1 cellular context compared by ENCODE assay signal in the genomic region with DNA sequence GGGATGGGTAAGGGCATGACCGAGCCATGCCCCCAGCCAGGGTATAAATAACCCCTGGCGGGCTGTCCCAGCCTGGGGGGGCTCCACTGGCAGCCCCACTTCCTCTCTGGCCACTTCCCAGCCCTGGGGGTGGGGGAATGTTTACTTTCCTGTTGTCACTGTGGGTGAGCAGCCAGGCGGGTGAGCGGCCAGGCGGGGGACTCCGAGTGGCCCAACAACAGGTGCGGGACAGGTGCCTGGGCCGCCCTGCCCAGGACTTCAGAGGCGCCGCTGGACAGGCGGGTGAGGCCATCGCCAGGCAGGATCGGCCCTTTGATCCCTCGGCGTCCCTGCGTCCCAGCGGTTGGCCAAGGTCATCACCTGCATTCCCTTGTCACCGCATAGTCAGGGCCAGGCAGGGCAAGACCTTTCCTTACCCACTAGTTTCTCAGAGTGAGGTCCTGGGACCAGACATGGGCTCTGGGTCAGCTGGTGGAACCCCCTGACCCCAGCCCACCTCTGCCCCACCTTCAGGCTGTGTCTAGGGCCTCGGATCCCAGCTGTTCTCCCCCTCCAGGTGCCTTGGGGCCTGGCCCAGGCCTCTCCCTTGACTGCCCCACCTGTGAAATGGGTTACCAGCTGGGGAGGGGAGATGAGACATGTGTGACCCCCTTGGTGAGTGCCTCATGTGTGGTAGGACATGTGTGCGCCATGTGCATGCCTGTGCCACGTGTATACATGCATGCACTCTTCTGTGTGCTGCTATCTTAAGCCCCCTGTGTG.
A peak's percentile ranks its signal among the peaks of the same experiment; 100 is the strongest.
TF ChIP-seq lines count a peak whose summit lies in the region.

No MANE protein-coding gene starts in this region.

TF ChIP-seq in HepG2, 621 proteins besides CTCF, POLR2A, EP300 and RAD21 (continued from another document and continues in another):
- TF ChIP-seq, protein P1, sequence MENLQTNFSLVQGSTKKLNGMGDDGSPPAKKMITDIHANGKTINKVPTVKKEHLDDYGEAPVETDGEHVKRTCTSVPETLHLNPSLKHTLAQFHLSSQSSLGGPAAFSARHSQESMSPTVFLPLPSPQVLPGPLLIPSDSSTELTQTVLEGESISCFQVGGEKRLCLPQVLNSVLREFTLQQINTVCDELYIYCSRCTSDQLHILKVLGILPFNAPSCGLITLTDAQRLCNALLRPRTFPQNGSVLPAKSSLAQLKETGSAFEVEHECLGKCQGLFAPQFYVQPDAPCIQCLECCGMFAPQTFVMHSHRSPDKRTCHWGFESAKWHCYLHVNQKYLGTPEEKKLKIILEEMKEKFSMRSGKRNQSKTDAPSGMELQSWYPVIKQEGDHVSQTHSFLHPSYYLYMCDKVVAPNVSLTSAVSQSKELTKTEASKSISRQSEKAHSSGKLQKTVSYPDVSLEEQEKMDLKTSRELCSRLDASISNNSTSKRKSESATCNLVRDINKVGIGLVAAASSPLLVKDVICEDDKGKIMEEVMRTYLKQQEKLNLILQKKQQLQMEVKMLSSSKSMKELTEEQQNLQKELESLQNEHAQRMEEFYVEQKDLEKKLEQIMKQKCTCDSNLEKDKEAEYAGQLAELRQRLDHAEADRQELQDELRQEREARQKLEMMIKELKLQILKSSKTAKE (CRISPR knock-in tag; IDR thresholded peaks at IDR 0.05; ENCODE audit: borderline replicate concordance) = peak; percentile 99
- peak; percentile 94 for TF ChIP-seq ZNF605 (CRISPR knock-in tag; IDR thresholded peaks at IDR 0.05)
- TF ChIP-seq, protein P2, sequence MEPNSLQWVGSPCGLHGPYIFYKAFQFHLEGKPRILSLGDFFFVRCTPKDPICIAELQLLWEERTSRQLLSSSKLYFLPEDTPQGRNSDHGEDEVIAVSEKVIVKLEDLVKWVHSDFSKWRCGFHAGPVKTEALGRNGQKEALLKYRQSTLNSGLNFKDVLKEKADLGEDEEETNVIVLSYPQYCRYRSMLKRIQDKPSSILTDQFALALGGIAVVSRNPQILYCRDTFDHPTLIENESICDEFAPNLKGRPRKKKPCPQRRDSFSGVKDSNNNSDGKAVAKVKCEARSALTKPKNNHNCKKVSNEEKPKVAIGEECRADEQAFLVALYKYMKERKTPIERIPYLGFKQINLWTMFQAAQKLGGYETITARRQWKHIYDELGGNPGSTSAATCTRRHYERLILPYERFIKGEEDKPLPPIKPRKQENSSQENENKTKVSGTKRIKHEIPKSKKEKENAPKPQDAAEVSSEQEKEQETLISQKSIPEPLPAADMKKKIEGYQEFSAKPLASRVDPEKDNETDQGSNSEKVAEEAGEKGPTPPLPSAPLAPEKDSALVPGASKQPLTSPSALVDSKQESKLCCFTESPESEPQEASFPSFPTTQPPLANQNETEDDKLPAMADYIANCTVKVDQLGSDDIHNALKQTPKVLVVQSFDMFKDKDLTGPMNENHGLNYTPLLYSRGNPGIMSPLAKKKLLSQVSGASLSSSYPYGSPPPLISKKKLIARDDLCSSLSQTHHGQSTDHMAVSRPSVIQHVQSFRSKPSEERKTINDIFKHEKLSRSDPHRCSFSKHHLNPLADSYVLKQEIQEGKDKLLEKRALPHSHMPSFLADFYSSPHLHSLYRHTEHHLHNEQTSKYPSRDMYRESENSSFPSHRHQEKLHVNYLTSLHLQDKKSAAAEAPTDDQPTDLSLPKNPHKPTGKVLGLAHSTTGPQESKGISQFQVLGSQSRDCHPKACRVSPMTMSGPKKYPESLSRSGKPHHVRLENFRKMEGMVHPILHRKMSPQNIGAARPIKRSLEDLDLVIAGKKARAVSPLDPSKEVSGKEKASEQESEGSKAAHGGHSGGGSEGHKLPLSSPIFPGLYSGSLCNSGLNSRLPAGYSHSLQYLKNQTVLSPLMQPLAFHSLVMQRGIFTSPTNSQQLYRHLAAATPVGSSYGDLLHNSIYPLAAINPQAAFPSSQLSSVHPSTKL (CRISPR knock-in tag; IDR thresholded peaks at IDR 0.05) = peak; percentile 98
- TF ChIP-seq ZNF432 (CRISPR knock-in tag; IDR thresholded peaks at IDR 0.05; ENCODE audit: borderline replicate concordance) = no peak
- peak; percentile 98 for TF ChIP-seq SALL1 (CRISPR knock-in tag; IDR thresholded peaks at IDR 0.05)
- TF ChIP-seq, protein P3, sequence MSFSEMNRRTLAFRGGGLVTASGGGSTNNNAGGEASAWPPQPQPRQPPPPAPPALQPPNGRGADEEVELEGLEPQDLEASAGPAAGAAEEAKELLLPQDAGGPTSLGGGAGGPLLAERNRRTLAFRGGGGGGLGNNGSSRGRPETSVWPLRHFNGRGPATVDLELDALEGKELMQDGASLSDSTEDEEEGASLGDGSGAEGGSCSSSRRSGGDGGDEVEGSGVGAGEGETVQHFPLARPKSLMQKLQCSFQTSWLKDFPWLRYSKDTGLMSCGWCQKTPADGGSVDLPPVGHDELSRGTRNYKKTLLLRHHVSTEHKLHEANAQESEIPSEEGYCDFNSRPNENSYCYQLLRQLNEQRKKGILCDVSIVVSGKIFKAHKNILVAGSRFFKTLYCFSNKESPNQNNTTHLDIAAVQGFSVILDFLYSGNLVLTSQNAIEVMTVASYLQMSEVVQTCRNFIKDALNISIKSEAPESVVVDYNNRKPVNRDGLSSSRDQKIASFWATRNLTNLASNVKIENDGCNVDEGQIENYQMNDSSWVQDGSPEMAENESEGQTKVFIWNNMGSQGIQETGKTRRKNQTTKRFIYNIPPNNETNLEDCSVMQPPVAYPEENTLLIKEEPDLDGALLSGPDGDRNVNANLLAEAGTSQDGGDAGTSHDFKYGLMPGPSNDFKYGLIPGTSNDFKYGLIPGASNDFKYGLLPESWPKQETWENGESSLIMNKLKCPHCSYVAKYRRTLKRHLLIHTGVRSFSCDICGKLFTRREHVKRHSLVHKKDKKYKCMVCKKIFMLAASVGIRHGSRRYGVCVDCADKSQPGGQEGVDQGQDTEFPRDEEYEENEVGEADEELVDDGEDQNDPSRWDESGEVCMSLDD (CRISPR knock-in tag; IDR thresholded peaks at IDR 0.05; ENCODE audit: borderline replicate concordance) = peak; percentile 88; the same call in 1 of the 2 replicates
- TF ChIP-seq, protein P4, sequence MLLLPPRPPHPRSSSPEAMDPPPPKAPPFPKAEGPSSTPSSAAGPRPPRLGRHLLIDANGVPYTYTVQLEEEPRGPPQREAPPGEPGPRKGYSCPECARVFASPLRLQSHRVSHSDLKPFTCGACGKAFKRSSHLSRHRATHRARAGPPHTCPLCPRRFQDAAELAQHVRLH (CRISPR knock-in tag; IDR thresholded peaks at IDR 0.05; ENCODE audit: borderline replicate concordance, low read depth) = peak; percentile 96
- no peak for TF ChIP-seq SETDB1 (CRISPR knock-in tag; IDR thresholded peaks at IDR 0.05; ENCODE audit: borderline replicate concordance)
- no peak for TF ChIP-seq KLF13 (CRISPR knock-in tag; IDR thresholded peaks at IDR 0.05)
- peak; percentile 87; the same call in 1 of the 2 replicates for TF ChIP-seq ZNF329 (CRISPR knock-in tag; IDR thresholded peaks at IDR 0.05; ENCODE audit: low read depth)
- TF ChIP-seq KDM4B (CRISPR knock-in tag; IDR thresholded peaks at IDR 0.05) = peak; percentile 96
- TF ChIP-seq RARA (CRISPR knock-in tag; IDR thresholded peaks at IDR 0.05) = peak; percentile 99
- peak; percentile 88 for TF ChIP-seq ZNF121 (CRISPR knock-in tag; IDR thresholded peaks at IDR 0.05)
- TF ChIP-seq ZNF180 (CRISPR knock-in tag; IDR thresholded peaks at IDR 0.05; ENCODE audit: borderline replicate concordance, low read depth) = no peak
- TF ChIP-seq, protein P5, sequence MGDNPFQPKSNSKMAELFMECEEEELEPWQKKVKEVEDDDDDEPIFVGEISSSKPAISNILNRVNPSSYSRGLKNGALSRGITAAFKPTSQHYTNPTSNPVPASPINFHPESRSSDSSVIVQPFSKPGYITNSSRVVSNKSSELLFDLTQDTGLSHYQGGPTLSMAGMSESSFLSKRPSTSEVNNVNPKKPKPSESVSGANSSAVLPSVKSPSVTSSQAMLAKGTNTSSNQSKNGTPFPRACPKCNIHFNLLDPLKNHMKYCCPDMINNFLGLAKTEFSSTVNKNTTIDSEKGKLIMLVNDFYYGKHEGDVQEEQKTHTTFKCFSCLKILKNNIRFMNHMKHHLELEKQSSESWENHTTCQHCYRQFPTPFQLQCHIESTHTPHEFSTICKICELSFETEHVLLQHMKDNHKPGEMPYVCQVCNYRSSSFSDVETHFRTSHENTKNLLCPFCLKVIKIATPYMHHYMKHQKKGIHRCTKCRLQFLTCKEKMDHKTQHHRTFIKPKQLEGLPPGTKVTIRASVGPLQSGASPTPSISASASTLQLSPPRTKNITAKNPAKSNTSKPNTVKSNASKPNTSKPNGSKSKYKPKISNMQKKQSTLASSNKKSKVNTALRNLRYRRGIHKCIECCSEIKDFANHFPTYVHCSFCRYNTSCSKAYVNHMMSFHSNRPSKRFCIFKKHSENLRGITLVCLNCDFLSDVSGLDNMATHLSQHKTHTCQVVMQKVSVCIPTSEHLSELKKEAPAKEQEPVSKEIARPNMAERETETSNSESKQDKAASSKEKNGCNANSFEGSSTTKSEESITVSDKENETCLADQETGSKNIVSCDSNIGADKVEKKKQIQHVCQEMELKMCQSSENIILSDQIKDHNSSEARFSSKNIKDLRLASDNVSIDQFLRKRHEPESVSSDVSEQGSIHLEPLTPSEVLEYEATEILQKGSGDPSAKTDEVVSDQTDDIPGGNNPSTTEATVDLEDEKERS (CRISPR knock-in tag; IDR thresholded peaks at IDR 0.05) = peak; percentile 62
- TF ChIP-seq TSC22D2 (CRISPR knock-in tag; IDR thresholded peaks at IDR 0.05; ENCODE audit: borderline replicate concordance) = 0 out of 2 replicates have a peak, but pooled peaks have one; percentile 77
- peak; percentile 44 for TF ChIP-seq ZZZ3 (CRISPR knock-in tag; IDR thresholded peaks at IDR 0.05; ENCODE audit: borderline replicate concordance)
- peak; percentile 86 for TF ChIP-seq MIER2 (CRISPR knock-in tag; IDR thresholded peaks at IDR 0.05)
- no peak for TF ChIP-seq SMARCE1 (IDR thresholded peaks at IDR 0.05; ENCODE audit: borderline replicate concordance)
- TF ChIP-seq ZNF616 (CRISPR knock-in tag; IDR thresholded peaks at IDR 0.05; ENCODE audit: low read depth) = 0 out of 2 replicates have a peak, but pooled peaks have one; percentile 21
- peak; percentile 99 for TF ChIP-seq FOXO1 (CRISPR knock-in tag; IDR thresholded peaks at IDR 0.05)
- TF ChIP-seq NFIC (IDR thresholded peaks at IDR 0.05; ENCODE audit: low read length) = peak; percentile 68; the same call in 1 of the 2 replicates
- TF ChIP-seq, protein P6, sequence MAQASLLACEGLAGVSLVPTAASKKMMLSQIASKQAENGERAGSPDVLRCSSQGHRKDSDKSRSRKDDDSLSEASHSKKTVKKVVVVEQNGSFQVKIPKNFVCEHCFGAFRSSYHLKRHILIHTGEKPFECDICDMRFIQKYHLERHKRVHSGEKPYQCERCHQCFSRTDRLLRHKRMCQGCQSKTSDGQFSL (CRISPR knock-in tag; IDR thresholded peaks at IDR 0.05) = no peak; the same call in 1 of the 2 replicates
- no peak for TF ChIP-seq MTA3 (CRISPR knock-in tag; IDR thresholded peaks at IDR 0.05)
- TF ChIP-seq ZNF598 (CRISPR knock-in tag; IDR thresholded peaks at IDR 0.05; ENCODE audit: borderline replicate concordance) = peak; percentile 39; the same call in 1 of the 2 replicates
- TF ChIP-seq, protein P7, sequence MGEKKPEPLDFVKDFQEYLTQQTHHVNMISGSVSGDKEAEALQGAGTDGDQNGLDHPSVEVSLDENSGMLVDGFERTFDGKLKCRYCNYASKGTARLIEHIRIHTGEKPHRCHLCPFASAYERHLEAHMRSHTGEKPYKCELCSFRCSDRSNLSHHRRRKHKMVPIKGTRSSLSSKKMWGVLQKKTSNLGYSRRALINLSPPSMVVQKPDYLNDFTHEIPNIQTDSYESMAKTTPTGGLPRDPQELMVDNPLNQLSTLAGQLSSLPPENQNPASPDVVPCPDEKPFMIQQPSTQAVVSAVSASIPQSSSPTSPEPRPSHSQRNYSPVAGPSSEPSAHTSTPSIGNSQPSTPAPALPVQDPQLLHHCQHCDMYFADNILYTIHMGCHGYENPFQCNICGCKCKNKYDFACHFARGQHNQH (CRISPR knock-in tag; IDR thresholded peaks at IDR 0.05) = peak; percentile 93
- 0 out of 2 replicates have a peak, but pooled peaks have one; percentile 25 for TF ChIP-seq NFE2 (CRISPR knock-in tag; IDR thresholded peaks at IDR 0.05)
- TF ChIP-seq ZNF530 (CRISPR knock-in tag; IDR thresholded peaks at IDR 0.05; ENCODE audit: low read depth) = no peak
- TF ChIP-seq, protein P8, sequence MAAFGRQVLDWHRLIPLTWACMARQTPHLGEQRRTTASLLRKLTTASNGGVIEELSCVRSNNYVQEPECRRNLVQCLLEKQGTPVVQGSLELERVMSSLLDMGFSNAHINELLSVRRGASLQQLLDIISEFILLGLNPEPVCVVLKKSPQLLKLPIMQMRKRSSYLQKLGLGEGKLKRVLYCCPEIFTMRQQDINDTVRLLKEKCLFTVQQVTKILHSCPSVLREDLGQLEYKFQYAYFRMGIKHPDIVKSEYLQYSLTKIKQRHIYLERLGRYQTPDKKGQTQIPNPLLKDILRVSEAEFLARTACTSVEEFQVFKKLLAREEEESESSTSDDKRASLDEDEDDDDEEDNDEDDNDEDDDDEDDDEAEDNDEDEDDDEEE (CRISPR knock-in tag; IDR thresholded peaks at IDR 0.05) = no peak
- no peak for TF ChIP-seq ZNF550 (CRISPR knock-in tag; IDR thresholded peaks at IDR 0.05; ENCODE audit: borderline replicate concordance)
- TF ChIP-seq, protein P9, sequence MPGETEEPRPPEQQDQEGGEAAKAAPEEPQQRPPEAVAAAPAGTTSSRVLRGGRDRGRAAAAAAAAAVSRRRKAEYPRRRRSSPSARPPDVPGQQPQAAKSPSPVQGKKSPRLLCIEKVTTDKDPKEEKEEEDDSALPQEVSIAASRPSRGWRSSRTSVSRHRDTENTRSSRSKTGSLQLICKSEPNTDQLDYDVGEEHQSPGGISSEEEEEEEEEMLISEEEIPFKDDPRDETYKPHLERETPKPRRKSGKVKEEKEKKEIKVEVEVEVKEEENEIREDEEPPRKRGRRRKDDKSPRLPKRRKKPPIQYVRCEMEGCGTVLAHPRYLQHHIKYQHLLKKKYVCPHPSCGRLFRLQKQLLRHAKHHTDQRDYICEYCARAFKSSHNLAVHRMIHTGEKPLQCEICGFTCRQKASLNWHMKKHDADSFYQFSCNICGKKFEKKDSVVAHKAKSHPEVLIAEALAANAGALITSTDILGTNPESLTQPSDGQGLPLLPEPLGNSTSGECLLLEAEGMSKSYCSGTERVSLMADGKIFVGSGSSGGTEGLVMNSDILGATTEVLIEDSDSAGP (CRISPR knock-in tag; IDR thresholded peaks at IDR 0.05; ENCODE audit: borderline replicate concordance) = peak; percentile 94
- no peak for TF ChIP-seq REXO4 (CRISPR knock-in tag; IDR thresholded peaks at IDR 0.05; ENCODE audit: borderline replicate concordance)
- TF ChIP-seq HES4 (CRISPR knock-in tag; IDR thresholded peaks at IDR 0.05; ENCODE audit: borderline replicate concordance) = no peak
- no peak for TF ChIP-seq ZNF577 (CRISPR knock-in tag; IDR thresholded peaks at IDR 0.05; ENCODE audit: borderline replicate concordance, low read depth)
- peak; percentile 98 for TF ChIP-seq KDM3A (CRISPR knock-in tag; IDR thresholded peaks at IDR 0.05; ENCODE audit: low read depth)
- no peak for TF ChIP-seq ZNF3 (CRISPR knock-in tag; IDR thresholded peaks at IDR 0.05)
- TF ChIP-seq, protein P10, sequence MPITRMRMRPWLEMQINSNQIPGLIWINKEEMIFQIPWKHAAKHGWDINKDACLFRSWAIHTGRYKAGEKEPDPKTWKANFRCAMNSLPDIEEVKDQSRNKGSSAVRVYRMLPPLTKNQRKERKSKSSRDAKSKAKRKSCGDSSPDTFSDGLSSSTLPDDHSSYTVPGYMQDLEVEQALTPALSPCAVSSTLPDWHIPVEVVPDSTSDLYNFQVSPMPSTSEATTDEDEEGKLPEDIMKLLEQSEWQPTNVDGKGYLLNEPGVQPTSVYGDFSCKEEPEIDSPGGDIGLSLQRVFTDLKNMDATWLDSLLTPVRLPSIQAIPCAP (CRISPR knock-in tag; IDR thresholded peaks at IDR 0.05; ENCODE audit: low read depth) = no peak
- TF ChIP-seq ZNF768 (CRISPR knock-in tag; IDR thresholded peaks at IDR 0.05) = peak; percentile 79
- no peak for TF ChIP-seq SMARCC2 (IDR thresholded peaks at IDR 0.05)
